8 cellular contexts compared by ENCODE assay signal in the genomic region with DNA sequence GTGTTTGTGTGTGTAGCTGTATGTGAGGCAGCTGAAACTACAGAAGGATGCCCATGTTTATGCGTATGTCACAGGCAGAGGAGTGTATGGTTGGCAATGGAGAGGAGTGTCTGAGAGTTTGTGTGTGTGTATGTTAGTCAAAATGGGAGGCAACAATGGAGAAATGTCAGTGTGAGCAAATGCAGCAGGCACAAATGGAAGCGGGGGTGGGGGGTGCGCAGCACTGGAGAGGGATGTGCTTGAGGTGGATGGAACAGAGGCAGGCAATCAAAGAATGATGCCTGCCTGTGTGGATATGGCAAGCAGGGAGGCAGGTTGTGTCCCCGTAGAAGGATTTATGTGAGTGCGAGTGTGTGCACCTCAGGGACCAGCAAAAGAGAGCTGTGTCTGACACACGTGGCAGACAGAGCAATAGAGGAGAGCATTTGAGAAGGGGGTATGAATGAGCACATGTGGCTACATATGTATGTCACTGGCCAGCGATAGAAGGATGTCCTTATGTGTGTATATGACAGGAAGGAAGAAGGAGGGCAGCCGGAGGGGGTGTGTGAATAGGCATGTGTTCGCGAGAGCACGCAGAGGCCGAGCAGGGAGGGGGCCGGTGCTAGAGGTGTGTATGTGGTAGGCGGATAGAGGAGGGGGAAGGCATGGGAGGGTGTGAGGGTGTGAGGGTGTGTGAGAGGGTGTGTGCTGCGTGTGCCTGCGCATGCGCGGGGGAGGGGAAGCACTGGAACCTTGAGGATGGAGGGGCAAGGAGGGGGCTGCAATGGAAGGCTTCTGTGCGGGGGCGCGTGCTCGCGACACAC. TPM values are rescaled to one million over a fixed set of nuclear protein-coding genes. Genes with fewer than 3 reads are reported as not detected.
DNase-seq lines count a peak whose midpoint lies in the region; ATAC-seq and TF ChIP-seq lines count a peak whose summit lies in the region.

No MANE protein-coding gene starts in this region.

- H3K4me1 Mint-ChIP-seq in activated naive CD8-positive, alpha-beta T cell (ENCODE audit: low read depth), result peaks cover 33% of the 10 kb centered on the region

- TF ChIP-seq CTCF in GM12864 (IDR thresholded peaks at IDR 0.05; ENCODE audit: low read depth, low read length, missing control alignments), result no peak
- no peak for TF ChIP-seq CTCF in SK-N-SH (IDR thresholded peaks at IDR 0.05)
- no peak for TF ChIP-seq CTCF in right atrium auricular region (IDR thresholded peaks at IDR 0.05)

- H2AFZ ChIP-seq in SK-N-SH (ENCODE audit: low read depth), result no peak overlapping the region

- no peak overlapping the region; the same call in 1 of the 2 replicates for H3K9ac ChIP-seq in SK-N-SH

- no peak for TF ChIP-seq RAD21 in SK-N-SH (IDR thresholded peaks at IDR 0.05; ENCODE audit: low read length)

- H3K9me3 ChIP-seq in SK-N-SH (no peaks in the 10 kb centered on the region), right atrium auricular region (no peaks in the 10 kb centered on the region)

- H3K27me3 ChIP-seq in SK-N-SH (ENCODE audit: insufficient read depth) (peaks cover 11% of the 10 kb centered on the region; the same call in 1 of the 2 replicates), right atrium auricular region (no peaks in the 10 kb centered on the region)

- DNase-seq in GM12864 (ENCODE audit: low read depth) (no peak), SK-N-SH (peak; percentile 79), right atrium auricular region (ENCODE audit: low spot score) (no peak), sciatic nerve (ENCODE audit: low spot score) (no peak), NCI-H1048 (lab: John Stamatoyannopoulos, UW) (no peak)

- H3K4me1 ChIP-seq in SK-N-SH (ENCODE audit: control insufficient read depth in 1 of 2, insufficient read depth in 2 of 2, low read depth in 1 of 2, low read length in 1 of 2) (peaks cover 3% of the 10 kb centered on the region in 2 experiments; a peak in 1 of 4 replicates), right atrium auricular region (peaks cover 0 to 7% of the 10 kb centered on the region in 2 donors)

- ATAC-seq in HG02884 (IDR thresholded peaks at IDR 0.05; ENCODE audit: unreplicated experiment) (peak; percentile 54), sciatic nerve (peak; percentile 68), HG03439 (IDR thresholded peaks at IDR 0.05; ENCODE audit: unreplicated experiment) (no peak)

- intact Hi-C loops in sciatic nerve (cut with DNase I), result no loop called here

- H3K9me3 Mint-ChIP-seq in activated naive CD8-positive, alpha-beta T cell (ENCODE audit: low read depth), result no peaks in the 10 kb centered on the region

- CTCF ChIA-PET in SK-N-SH (lab: Yijun Ruan, JAX), result interaction anchor here (1.1 kb wide), 1 partner anchor 58 kb away, joined by 3 read pairs; no protein-coding TSS in a partner anchor

- peak overlapping the region; percentile 73 for H3K27ac Mint-ChIP-seq in activated naive CD8-positive, alpha-beta T cell

- peak overlapping the region; percentile 64 for H3K4me3 ChIP-seq in GM12864 (ENCODE audit: low read depth, low read length)
- peak overlapping the region; percentile 68 to 81 for H3K4me3 ChIP-seq in SK-N-SH (ENCODE audit: low read depth in 2 of 2, low read length in 1 of 2)
- peak overlapping the region; percentile 66 for H3K4me3 ChIP-seq in right atrium auricular region

- peak overlapping the region; percentile 83 for H3K4me2 ChIP-seq in SK-N-SH

- H3K27ac ChIP-seq in SK-N-SH (ENCODE audit: low read depth in 2 of 2, low read length in 1 of 2) (peak overlapping the region in 1 of 2 experiments; percentile 62; a peak in 1 of 4 replicates), right atrium auricular region (peak overlapping the region in 1 of 2 donors; percentile 78)

- H3K27me3 Mint-ChIP-seq in activated naive CD8-positive, alpha-beta T cell, result no peaks in the 10 kb centered on the region

- H3K9me2 ChIP-seq in SK-N-SH, result no peaks in the 10 kb centered on the region

- H4K20me1 ChIP-seq in SK-N-SH (ENCODE audit: insufficient read depth), result no peaks in the 10 kb centered on the region

- no peaks in the 10 kb centered on the region for H3K79me2 ChIP-seq in SK-N-SH (ENCODE audit: insufficient read depth)

- H3K4me3 Mint-ChIP-seq in activated naive CD8-positive, alpha-beta T cell, result peak overlapping the region; percentile 82

- POLR2A ChIA-PET in SK-N-SH (lab: Yijun Ruan, JAX), result interaction anchor here (2.0 kb wide), 1 partner anchor 15 kb away, joined by 10 read pairs; no protein-coding TSS in a partner anchor

- 21% methylated on average over 21 of the region's 23 CpGs for WGBS in SK-N-SH (ENCODE audit: low lambda C conversion rate)

- no peak for TF ChIP-seq EP300 in SK-N-SH (IDR thresholded peaks at IDR 0.05; ENCODE audit: borderline replicate concordance in 1 of 2, low read depth in 1 of 2, low read length in 1 of 2)

- H3K36me3 ChIP-seq in SK-N-SH (replicated peaks in 1 of 2; ENCODE audit: control insufficient read depth in 1 of 2, insufficient read depth in 2 of 2, low read length in 1 of 2) (peaks cover 0 to 4% of the 10 kb centered on the region in 2 experiments), right atrium auricular region (no peaks in the 10 kb centered on the region)

- peaks cover 2% of the 10 kb centered on the region for H3F3A ChIP-seq in SK-N-SH (replicated peaks; ENCODE audit: insufficient read depth)

- no peaks in the 10 kb centered on the region for H3K36me3 Mint-ChIP-seq in activated naive CD8-positive, alpha-beta T cell

TF ChIP-seq in SK-N-SH, 30 proteins besides CTCF, POLR2A, EP300 and RAD21:
- TF ChIP-seq MXI1 (IDR thresholded peaks at IDR 0.05; ENCODE audit: low read depth, low read length) (peak; percentile 56; the same call in 1 of the 2 replicates), YY1 (IDR thresholded peaks at IDR 0.05; ENCODE audit: low read depth) (no peak), NRF1 (IDR thresholded peaks at IDR 0.05; ENCODE audit: low read depth, low read length) (peak; percentile 69)

RNA-seq across cellular contexts. Expression of gene PJA1, which starts 1.1 kb away (rescaled TPM):
- polyA plus RNA-seq in SK-N-SH (2012; rRNA removed), result 15.7 and 16.5 TPM in 2 replicates
- polyA plus RNA-seq in SK-N-SH (2012; cell fraction: cytosol; rRNA removed), result 15.1 and 15.7 TPM in 2 replicates
- polyA plus RNA-seq in SK-N-SH (2012; cell fraction: nucleus; rRNA removed), result 12.4 and 14.4 TPM in 2 replicates
- 10 to 100 TPM; 11.7 to 18.8 TPM for total RNA-seq in right atrium auricular region
- 47.5 TPM for total RNA-seq in sciatic nerve
